In the genomic region with DNA sequence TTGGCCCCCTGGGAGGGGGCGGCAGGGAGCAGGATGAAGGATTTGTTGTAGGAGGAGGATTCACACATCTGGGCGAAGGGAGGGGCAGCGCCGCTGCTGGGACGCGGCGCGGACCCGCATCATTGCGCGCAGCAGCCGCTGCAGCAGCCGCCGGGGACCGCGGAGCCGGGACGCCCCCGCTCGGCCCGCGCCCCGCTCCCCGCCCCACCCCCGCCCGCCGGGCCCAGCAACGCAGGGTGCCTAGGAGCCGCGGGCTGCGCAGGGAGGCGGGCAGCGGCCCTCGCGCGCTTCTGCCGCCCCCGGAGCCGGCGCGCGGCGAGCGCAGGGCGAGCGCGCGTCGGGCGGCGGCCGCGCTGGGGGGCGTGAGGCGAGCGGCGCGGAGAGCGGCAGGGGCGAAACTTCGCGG, we compare ENCODE assay signal across 8 cellular contexts. TPM values are rescaled to one million over a fixed set of nuclear protein-coding genes. Genes with fewer than 3 reads are reported as not detected.
A peak's percentile ranks its signal among the peaks of the same experiment; 100 is the strongest.
DNase-seq lines count a peak whose midpoint lies in the region; ATAC-seq and TF ChIP-seq lines count a peak whose summit lies in the region.
"Had no signal": no experiment of that assay in that cellular context is flagged by ENCODE, and none has a peak within 500 bp of the region (broad histone marks: within the 10 kb centered on the region; RNA-seq: fewer than 3 reads in every experiment).

No MANE protein-coding gene starts in this region.

- no peaks in the 10 kb centered on the region for H3K9me3 Mint-ChIP-seq in activated T-helper 17 cell treated with anti-CD3 and anti-CD28 coated beads, Interleukin-2, amount 50 U/mL, for 72 hours

- peaks cover 34% of the 10 kb centered on the region for H3K27me3 Mint-ChIP-seq in activated T-helper 17 cell treated with anti-CD3 and anti-CD28 coated beads, Interleukin-2, amount 50 U/mL, for 72 hours

- WGBS in suprapubic skin: no CpG with 5 or more reads among the region's 62 CpGs

- H3K27ac ChIP-seq in iPS-18a (ENCODE audit: low read length) (no peak overlapping the region), suprapubic skin (no peak overlapping the region)

- no peak for TF ChIP-seq CTCF in suprapubic skin (IDR thresholded peaks at IDR 0.05)

- DNase-seq in suprapubic skin (ENCODE audit: low spot score in 2 of 2): no peak
- DNase-seq in SIG-M5 (lab: John Stamatoyannopoulos, UW): no peak
- no peak for DNase-seq in COLO829 (ENCODE audit: low spot score)

- TF ChIP-seq POLR2A in suprapubic skin (IDR thresholded peaks at IDR 0.05): no peak

- H3K36me3 Mint-ChIP-seq in activated T-helper 17 cell treated with anti-CD3 and anti-CD28 coated beads, Interleukin-2, amount 50 U/mL, for 72 hours (ENCODE audit: low read depth): no peaks in the 10 kb centered on the region

- H3K4me3 Mint-ChIP-seq in activated T-helper 17 cell treated with anti-CD3 and anti-CD28 coated beads, Interleukin-2, amount 50 U/mL, for 72 hours: peak overlapping the region; percentile 61

- no peaks in the 10 kb centered on the region for H3K4me1 Mint-ChIP-seq in activated T-helper 17 cell treated with anti-CD3 and anti-CD28 coated beads, Interleukin-2, amount 50 U/mL, for 72 hours

- H3K27ac Mint-ChIP-seq in activated T-helper 17 cell treated with anti-CD3 and anti-CD28 coated beads, Interleukin-2, amount 50 U/mL, for 72 hours: no peak overlapping the region

- H3K9me3 ChIP-seq in iPS-18a (ENCODE audit: control insufficient read depth, low read depth, low read length) (no peaks in the 10 kb centered on the region), suprapubic skin (no peaks in the 10 kb centered on the region)

- H3K4me3 ChIP-seq in iPS-18a (ENCODE audit: low read length) (peak overlapping the region; percentile 59), suprapubic skin (peak overlapping the region; percentile 56)

- no peaks in the 10 kb centered on the region for H3K4me1 ChIP-seq in iPS-18a (ENCODE audit: control insufficient read depth, low read depth, low read length)
- H3K4me1 ChIP-seq in suprapubic skin: peaks cover 16% of the 10 kb centered on the region

- ATAC-seq in GM19025 (IDR thresholded peaks at IDR 0.05; ENCODE audit: low read depth, unreplicated experiment) (peak; percentile 29), HG02759 (IDR thresholded peaks at IDR 0.05; ENCODE audit: unreplicated experiment) (peak; percentile 40)
- ATAC-seq in activated T-helper 17 cell treated with anti-CD3 and anti-CD28 coated beads, Interleukin-2, amount 50 U/mL, for 72 hours (replicated peaks): no peak

- H3K36me3 ChIP-seq in iPS-18a (ENCODE audit: control insufficient read depth, low read depth, low read length) (no peaks in the 10 kb centered on the region), suprapubic skin (no peaks in the 10 kb centered on the region)

- H3K9ac ChIP-seq in iPS-18a (ENCODE audit: low read length): peak overlapping the region; percentile 29

- no peak for TF ChIP-seq EP300 in suprapubic skin (IDR thresholded peaks at IDR 0.05)

- H3K27me3 ChIP-seq in iPS-18a (ENCODE audit: control insufficient read depth, insufficient read depth, low read length): peaks cover 35% of the 10 kb centered on the region
- peaks cover 69% of the 10 kb centered on the region for H3K27me3 ChIP-seq in suprapubic skin

RNA-seq across cellular contexts. Expression of a gene that starts 0.2 kb away (rescaled TPM):
- not detected for total RNA-seq in activated T-helper 17 cell treated with anti-CD3 and anti-CD28 coated beads, Interleukin-2, amount 50 U/mL, for 72 hours
- total RNA-seq in suprapubic skin: under 1 TPM in 1 of 4 donors, not detected in 3; 0.40 TPM
- total RNA-seq: T-helper 1 cell treated with Interleukin-12 subunit alpha and Interleukin-12 subunit beta and Interleukin-4 antibody, amounts not matched to agents 30 ng/mL and 1 ng/mL, for 36 hours had no signal
